Comparison of ENCODE assay signal across 8 cellular contexts in the genomic region with DNA sequence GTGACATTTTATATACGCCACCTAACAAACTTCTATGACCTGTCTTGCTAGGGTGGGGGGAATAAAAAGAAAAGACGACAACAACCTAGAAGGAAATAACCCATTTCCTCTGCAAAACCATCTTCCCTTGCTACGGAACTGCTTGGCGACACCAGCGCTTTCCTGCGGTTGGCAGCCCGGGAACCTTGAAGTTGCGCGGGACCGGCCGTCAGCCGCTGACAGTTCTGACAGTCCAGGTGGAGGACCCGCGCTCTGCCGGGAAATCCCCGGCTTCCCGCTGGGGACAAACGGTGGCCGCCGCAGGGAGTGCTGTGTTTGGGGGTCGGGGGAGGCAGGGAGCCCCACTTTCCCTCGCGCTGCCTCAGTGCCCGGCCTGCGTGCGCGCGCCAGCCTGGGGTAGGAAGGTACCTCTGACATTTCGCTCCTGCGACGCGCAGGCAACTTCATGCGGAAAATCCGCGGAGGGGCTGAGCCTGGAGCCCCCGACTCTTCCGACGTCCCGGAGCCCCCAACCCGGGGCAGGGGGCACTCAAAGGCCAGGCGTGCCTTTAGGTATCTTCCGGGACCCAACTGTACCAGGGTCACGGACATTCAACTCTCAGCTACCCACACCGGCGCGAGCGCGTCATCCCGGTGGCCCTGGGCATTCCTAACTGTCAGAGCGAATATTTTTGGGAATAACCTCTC. TPM values are rescaled to one million over a fixed set of nuclear protein-coding genes. Genes with fewer than 3 reads are reported as not detected.
DNase-seq lines count a peak whose midpoint lies in the region; ATAC-seq and TF ChIP-seq lines count a peak whose summit lies in the region.

No MANE protein-coding gene starts in this region.

- H3K27ac ChIP-seq in A673 (ENCODE audit: low read depth, low read length, poor library complexity, severe bottlenecking) (no peak overlapping the region), VCaP (peak overlapping the region; percentile 89), lung (ENCODE audit: low read depth in 1 of 2, low read length in 1 of 2) (peak overlapping the region in 1 of 2 donors; percentile 88)

- BruUV-seq in A673 (replicated peaks; lab: Mats Ljungman, UMichigan) = no TSS peak

- WGBS in lung, 2 donors = 0 to 1% methylated on average over 50 of the region's 50 CpGs

- intact Hi-C loops in A673 (cut with micrococcal nuclease; ENCODE audit: unreplicated experiment) = no loop called here

- POLR2A ChIA-PET in A673 (lab: Charles Lee; ENCODE audit: low non-redundant PET) = interaction anchor here (0.6 kb wide), 1 partner anchor 24 kb away, joined by 4 read pairs; no protein-coding TSS in a partner anchor

- CTCF ChIA-PET in A673 (lab: Charles Lee) = no interaction called here

- no peak for ATAC-seq in lung (ENCODE audit: insufficient read depth, low FRiP score)

- peak; percentile 14 for DNase-seq in A673 (ENCODE audit: low spot score)
- DNase-seq in H7 = peak; percentile 82
- peak; percentile 77 for DNase-seq in central memory CD4-positive, alpha-beta T cell
- peak; percentile 39 for DNase-seq in lung (ENCODE audit: low spot score)
- DNase-seq in stimulated activated CD8-positive, alpha-beta memory T cell treated with anti-CD3 and anti-CD28 coated beads, Interleukin-2, amount 100 ng/mL, for 1 hour (ENCODE audit: low read depth in 2 of 2) = peak; percentile 35 to 42
- no peak for DNase-seq in NCI-H2029 treated with DMSO at 0.1 percent for 48 hours (lab: John Stamatoyannopoulos, UW)
- DNase-seq in NCI-H2196 (lab: John Stamatoyannopoulos, UW; ENCODE audit: unreplicated experiment) = no peak

- H3K4me1 ChIP-seq in A673 (ENCODE audit: insufficient read depth, low read length, poor library complexity, severe bottlenecking) = peaks cover 12% of the 10 kb centered on the region
- peaks cover 0 to 9% of the 10 kb centered on the region in 2 donors for H3K4me1 ChIP-seq in lung (ENCODE audit: control insufficient read depth in 2 of 2, insufficient read depth in 2 of 2, low read length in 2 of 2)

- TF ChIP-seq CTCF in A673 (conservative IDR thresholded peaks at IDR 0.05; ENCODE audit: low read depth, low read length) (no peak), VCaP (conservative IDR thresholded peaks at IDR 0.05) (no peak), lung (IDR thresholded peaks at IDR 0.05; ENCODE audit: control extremely low read depth, extremely low read depth) (no peak)

- no peaks in the 10 kb centered on the region for H3K36me3 ChIP-seq in A673 (ENCODE audit: insufficient read depth, low read length, poor library complexity, severe bottlenecking)
- no peaks in the 10 kb centered on the region for H3K36me3 ChIP-seq in H7 (replicated peaks; ENCODE audit: control insufficient read depth, insufficient read depth, low read length)
- no peaks in the 10 kb centered on the region for H3K36me3 ChIP-seq in lung (ENCODE audit: control insufficient read depth in 2 of 2, insufficient read depth in 2 of 2, low read length in 2 of 2)

- H3K9me3 ChIP-seq in A673 (ENCODE audit: low read depth, low read length, poor library complexity, severe bottlenecking) (no peaks in the 10 kb centered on the region), lung (ENCODE audit: control insufficient read depth in 2 of 2, insufficient read depth in 1 of 2, low read length in 1 of 2) (no peaks in the 10 kb centered on the region)

- H3K4me3 ChIP-seq in A673 (ENCODE audit: low read depth, low read length, poor library complexity, severe bottlenecking) (peak overlapping the region; percentile 67), H7 (ENCODE audit: insufficient read depth, low read depth, low read length) (peak overlapping the region; percentile 73), lung (peak overlapping the region; percentile 39)

- H3K27me3 ChIP-seq in A673 (replicated peaks; ENCODE audit: insufficient read depth, low read depth, low read length, poor library complexity) = peaks cover 18% of the 10 kb centered on the region
- H3K27me3 ChIP-seq in H7 (ENCODE audit: control insufficient read depth, insufficient read depth, low read length) = peaks cover 26% of the 10 kb centered on the region
- H3K27me3 ChIP-seq in lung (ENCODE audit: control insufficient read depth, insufficient read depth) = no peaks in the 10 kb centered on the region

RNA-seq across cellular contexts. Expression of gene SLC16A6, which starts 0.5 kb away (rescaled TPM):
- total RNA-seq in A673 (2021) = 0.55 and 0.67 TPM in 2 replicates
- total RNA-seq in H7 (2014; rRNA removed; shearing (Covaris generic)) = 0.15 and 0.28 TPM in 2 replicates
- total RNA-seq in lung = 1 to 10 TPM; 2.3 to 7.2 TPM
- 10 to 100 TPM in 1 of 2 donors, 1 to 10 TPM in 1; 2.0 to 10.9 TPM for polyA plus RNA-seq in lung

RNA-seq across cellular contexts. Expression of gene ARSG, which starts 0.9 kb away (rescaled TPM):
- total RNA-seq in A673 (2021) (1.0 and 1.9 TPM in 2 replicates), lung (1 to 10 TPM; 2.2 to 9.3 TPM)
- 15.7 and 18.8 TPM in 2 replicates for total RNA-seq in H7 (2014; rRNA removed; shearing (Covaris generic))
- polyA plus RNA-seq in lung = 1 to 10 TPM; 1.5 to 6.4 TPM

RNA-seq across cellular contexts. Expression of gene AMZ2, which starts 42.6 kb away (rescaled TPM):
- total RNA-seq in A673 (2021) (80.4 and 105 TPM in 2 replicates), lung (10 to 100 TPM; 27.1 to 52.8 TPM)
- 73.7 and 94.3 TPM in 2 replicates for total RNA-seq in H7 (2014; rRNA removed; shearing (Covaris generic))
- polyA plus RNA-seq in lung = 10 to 100 TPM; 37.0 to 55.2 TPM

Comparison
In these comparisons a context has a peak if more than half of its experiments do, and no peak if none do; other contexts are left out.
1. DNase-seq: peak in A673 (single experiment), H7 (single experiment), central memory CD4-positive, alpha-beta T cell (single experiment), lung (single experiment) and stimulated activated CD8-positive, alpha-beta memory T cell treated with anti-CD3 and anti-CD28 coated beads, Interleukin-2, amount 100 ng/mL, for 1 hour (2 of 2); none in NCI-H2029 treated with DMSO at 0.1 percent for 48 hours (single experiment) and NCI-H2196 (single experiment).
2. Peak in every context shown above with its lines, with median percentiles within 50 percentile points of each other: H3K4me3 ChIP-seq.